In genomic region chr9:94498801-94499454, GRCh38 we compare ENCODE assay signal across 29 cellular contexts. TPM values are rescaled to one million over a fixed set of nuclear protein-coding genes. Genes with fewer than 3 reads are reported as not detected.
"Had no signal": no experiment of that assay in that cellular context is flagged by ENCODE, and none has a peak within 500 bp of the region (broad histone marks: within the 10 kb centered on the region; RNA-seq: fewer than 3 reads in every experiment).

No MANE protein-coding gene starts in this region.

- H3K27ac ChIP-seq: body of pancreas, colonic mucosa, dorsolateral prefrontal cortex, foreskin keratinocyte, heart left ventricle, neutrophil, ovary, psoas muscle, sigmoid colon, stomach, tibial artery, upper lobe of right lung had no signal

- H3K36me3 ChIP-seq: colonic mucosa, heart left ventricle, neutrophil, ovary, sigmoid colon, stomach, tibial artery, upper lobe of right lung had no signal

- H3K4me3 ChIP-seq: body of pancreas, colonic mucosa, dorsolateral prefrontal cortex, heart left ventricle, ovary, psoas muscle, sigmoid colon, stomach, tibial artery, upper lobe of right lung had no signal

- H3K27me3 ChIP-seq: body of pancreas, colonic mucosa, ovary, upper lobe of right lung had no signal

- H3K4me1 ChIP-seq: colonic mucosa, foreskin keratinocyte, heart left ventricle, psoas muscle, sigmoid colon, tibial artery, upper lobe of right lung had no signal

- ATAC-seq: activated naive CD4-positive, alpha-beta T cell treated with anti-CD3 and anti-CD28 coated beads, Interleukin-2, amount 50 U/mL, for 72 hours; activated T-helper 17 cell treated with anti-CD3 and anti-CD28 coated beads, Interleukin-2, amount 50 U/mL, for 72 hours; body of pancreas; esophagus mucosa; foreskin keratinocyte; heart left ventricle; left ventricle myocardium superior; psoas muscle; stimulated activated naive B cell treated with anti-CD40 and anti-IgM and Interleukin-4, amounts not matched to agents 10 μg/mL and 1 μg/mL and 100 μg/mL, for 72 hours; T-helper 17 cell; upper lobe of right lung had no signal

- DNase-seq: activated CD4-positive, alpha-beta memory T cell treated with anti-CD3 and anti-CD28 coated beads, Interleukin-2, amount 10 ng/mL, durations not matched to agents 7 days and 5 days; activated CD4-positive, alpha-beta T cell treated with anti-CD3 and anti-CD28 coated beads, Interleukin-2, amount 10 ng/mL, durations not matched to agents 24 days and 14 days; activated CD4-positive, CD25-positive, alpha-beta regulatory T cell treated with anti-CD3 and anti-CD28 coated beads, Interleukin-2, amount 50 U/mL, for 72 hours; activated CD8-positive, alpha-beta memory T cell treated with anti-CD3 and anti-CD28 coated beads, Interleukin-2, amount 50 U/mL, for 48 hours; activated T-cell treated with anti-CD3 and anti-CD28 coated beads, Interleukin-2, amount 50 U/mL, for 24 hours; body of pancreas; colonic mucosa; dorsolateral prefrontal cortex; foreskin keratinocyte; heart left ventricle; hypothalamus; left ventricle myocardium superior; nephron progenitor cell; ovary; psoas muscle; sigmoid colon; stimulated activated CD4-positive, alpha-beta T cell treated with anti-CD3 and anti-CD28 coated beads, Interleukin-15, amount 100 ng/mL, for 24 hours; stimulated activated CD4-positive, alpha-beta T cell treated with anti-CD3 and anti-CD28 coated beads, Interleukin-2, amount 100 ng/mL, for 24 hours; stimulated activated naive B cell treated with anti-CD40 and anti-IgM and Interleukin-4, amounts not matched to agents 10 μg/mL and 1 μg/mL and 100 μg/mL, for 72 hours; stomach; T-helper 17 cell; T1000; tibial artery; upper lobe of right lung had no signal

- H3K9me3 ChIP-seq: body of pancreas, colonic mucosa, heart left ventricle, neutrophil, ovary, psoas muscle, sigmoid colon, stomach, tibial artery, upper lobe of right lung had no signal

RNA-seq across cellular contexts. Expression of gene PCAT7, which starts 56.0 kb away (rescaled TPM):
- total RNA-seq: activated CD4-positive, alpha-beta memory T cell treated with anti-CD3 and anti-CD28 coated beads, Interleukin-2, amount 10 ng/mL, durations not matched to agents 7 days and 5 days; activated CD4-positive, alpha-beta T cell treated with anti-CD3 and anti-CD28 coated beads, Interleukin-2, amount 10 ng/mL, durations not matched to agents 24 days and 14 days; activated naive CD4-positive, alpha-beta T cell treated with anti-CD3 and anti-CD28 coated beads, Interleukin-2, amount 50 U/mL, for 72 hours; activated T-helper 17 cell treated with anti-CD3 and anti-CD28 coated beads, Interleukin-2, amount 50 U/mL, for 72 hours; esophagus mucosa; foreskin keratinocyte; heart left ventricle; left ventricle myocardium superior; lung microvascular endothelial cell; ovary; sigmoid colon; T-helper 17 cell had no signal
- polyA plus RNA-seq: foreskin keratinocyte, heart left ventricle had no signal
